9 cellular contexts compared by ENCODE assay signal in genomic region chr13:108895220-108895704, GRCh38.
DNase-seq lines count a peak whose midpoint lies in the region; ATAC-seq and TF ChIP-seq lines count a peak whose summit lies in the region.
"Had no signal": no experiment of that assay in that cellular context is flagged by ENCODE, and none has a peak within 500 bp of the region (broad histone marks: within the 10 kb centered on the region; RNA-seq: fewer than 3 reads in every experiment).

No MANE protein-coding gene starts in this region.

- H2AFZ ChIP-seq in IMR-90 (replicated peaks; ENCODE audit: low read length, poor library complexity), result no peak overlapping the region

- no peak overlapping the region for H3K23ac ChIP-seq in IMR-90 (ENCODE audit: low read depth, low read length)

- H3K4me3 ChIP-seq in IMR-90 (ENCODE audit: insufficient read depth, low read depth, low read length) (no peak overlapping the region), spleen (no peak overlapping the region)
- H3K4me3 ChIP-seq: BLaER1 had no signal

- dilution Hi-C loops in IMR-90 (cut with HindIII; ENCODE audit: low sequenced_read_pairs, unreplicated experiment), result no loop called here

- no peaks in the 10 kb centered on the region; the same call in 1 of the 2 replicates for H3K4me1 ChIP-seq in IMR-90 (ENCODE audit: control insufficient read depth, insufficient read depth, low read length)
- H3K4me1 ChIP-seq in spleen, result peaks cover 0 to 9% (median 2%) of the 10 kb centered on the region in 6 donors
- H3K4me1 ChIP-seq: BLaER1 had no signal

- no peaks in the 10 kb centered on the region for H3K79me1 ChIP-seq in IMR-90 (ENCODE audit: low read depth in 1 of 2, low read length in 2 of 2)

- no peak overlapping the region for H2BK120ac ChIP-seq in IMR-90 (ENCODE audit: low read depth, low read length)

- TF ChIP-seq RAD21 in IMR-90 (IDR thresholded peaks at IDR 0.05; ENCODE audit: low read length), result peak; percentile 63

- H3K9me3 ChIP-seq in IMR-90 (ENCODE audit: control insufficient read depth, insufficient read depth, low read length), result no peaks in the 10 kb centered on the region
- no peaks in the 10 kb centered on the region for H3K9me3 ChIP-seq in spleen
- H3K9me3 ChIP-seq: BLaER1 had no signal

- H4K20me1 ChIP-seq in IMR-90 (ENCODE audit: insufficient read depth, low read length), result no peaks in the 10 kb centered on the region
- H4K20me1 ChIP-seq: BLaER1 had no signal

- in situ Hi-C loops in IMR-90 (cut with MboI; ENCODE audit: low sequenced_read_pairs), result no loop called here

- H3K14ac ChIP-seq in IMR-90 (replicated peaks; ENCODE audit: low read depth, low read length), result no peak overlapping the region

- no peak overlapping the region for H2AK9ac ChIP-seq in IMR-90 (replicated peaks; ENCODE audit: low read depth, low read length, poor library complexity)

- H3K9ac ChIP-seq in IMR-90 (ENCODE audit: low read depth, low read length), result no peak overlapping the region
- H3K9ac ChIP-seq: BLaER1 had no signal

- H4K5ac ChIP-seq in IMR-90 (ENCODE audit: low read depth, low read length), result no peak overlapping the region

- no peak overlapping the region for H3K56ac ChIP-seq in IMR-90 (ENCODE audit: extremely low read depth, insufficient read depth, low read length)

- no peak overlapping the region for H4K91ac ChIP-seq in IMR-90 (ENCODE audit: insufficient read depth, low read depth, low read length)

- H3K9me1 ChIP-seq in IMR-90 (ENCODE audit: insufficient read depth, low read length), result no peaks in the 10 kb centered on the region

- no peak overlapping the region for H2BK15ac ChIP-seq in IMR-90 (ENCODE audit: low read depth, low read length)

- no peak overlapping the region for H2BK5ac ChIP-seq in IMR-90 (ENCODE audit: low read depth, low read length, poor library complexity, severe bottlenecking)

- TF ChIP-seq CTCF in IMR-90 (conservative IDR thresholded peaks at IDR 0.05; ENCODE audit: low read depth, low read length), result peak; percentile 68
- peak; percentile 61 for TF ChIP-seq CTCF in RWPE1 (conservative IDR thresholded peaks at IDR 0.05; ENCODE audit: low read depth)
- TF ChIP-seq CTCF in spleen (IDR thresholded peaks at IDR 0.05 in 8 of 11, conservative IDR thresholded peaks at IDR 0.05 in 3 of 11), result peak in 9 of 11 experiments; percentile 15 to 59 (median 47)

- ATAC-seq in IMR-90 (ENCODE audit: low read depth), result peak; percentile 67
- no peak for ATAC-seq in GM21786 (IDR thresholded peaks at IDR 0.05; ENCODE audit: unreplicated experiment)

- no CpG with 5 or more reads among the region's 5 CpGs for WGBS in IMR-90 (ENCODE audit: extremely low coverage in 2 of 2, insufficient read length in 1 of 2), 2 experiments
- 7 to 12% (median 10%) methylated on average over 5 of the region's 5 CpGs for WGBS in spleen, 5 donors

- no peak overlapping the region for H3K4me2 ChIP-seq in IMR-90 (ENCODE audit: low read depth, low read length)
- H3K4me2 ChIP-seq: BLaER1 had no signal

- intact Hi-C loops in IMR-90 (cut with micrococcal nuclease) (no loop called here), spleen (cut with DNase I; ENCODE audit: low total_unique reads) (loop anchor here (5.0 kb wide), 1 partner anchor 573 kb away; no protein-coding TSS in a partner anchor)

- H3K27ac ChIP-seq in IMR-90 (ENCODE audit: insufficient read depth, low read length) (no peak overlapping the region), RWPE1 (no peak overlapping the region), spleen (no peak overlapping the region)
- H3K27ac ChIP-seq: BLaER1 had no signal

- POLR2A ChIA-PET in IMR-90 (lab: Charles Lee; ENCODE audit: unreplicated experiment), result interaction anchor here (0.6 kb wide), 1 partner anchor 278 kb away, joined by 3 read pairs; no protein-coding TSS in a partner anchor
- POLR2A ChIA-PET in RWPE1 (lab: Yijun Ruan, JAX; ENCODE audit: low non-redundant PET), result no interaction called here

- H3K36me3 ChIP-seq in IMR-90 (ENCODE audit: control insufficient read depth, insufficient read depth, low read length) (no peaks in the 10 kb centered on the region), spleen (no peaks in the 10 kb centered on the region)
- H3K36me3 ChIP-seq: BLaER1 had no signal

- H2AK5ac ChIP-seq in IMR-90 (ENCODE audit: low read depth, low read length), result no peak overlapping the region

- H4K8ac ChIP-seq in IMR-90 (ENCODE audit: low read depth in 2 of 2, low read length in 2 of 2), result no peak overlapping the region

- TF ChIP-seq POLR2A in IMR-90 (IDR thresholded peaks at IDR 0.05; ENCODE audit: low read depth, low read length) (no peak), spleen (IDR thresholded peaks at IDR 0.05) (no peak)

- no TSS peak for BruUV-seq in IMR-90 (replicated peaks; lab: Mats Ljungman, UMichigan)

- CTCF ChIA-PET in IMR-90 (lab: Yijun Ruan, JAX), result interaction anchor here (0.7 to 1.6 kb wide), 8 partner anchors 32 to 553 kb away, joined by 3 to 12 read pairs (median 4); no protein-coding TSS in a partner anchor
- CTCF ChIA-PET in RWPE1 (lab: Yijun Ruan, JAX), result interaction anchor here (0.6 to 1.3 kb wide), 15 partner anchors 10 to 942 kb away, joined by 3 to 6 read pairs (median 3); no protein-coding TSS in a partner anchor

- no peak overlapping the region for H2BK20ac ChIP-seq in IMR-90 (ENCODE audit: low read depth, low read length)

- H3K27me3 ChIP-seq in IMR-90 (ENCODE audit: control insufficient read depth, insufficient read depth, low read length), result peaks cover 7% of the 10 kb centered on the region; the same call in 1 of the 2 replicates
- peaks cover 0 to 10% (median 0%) of the 10 kb centered on the region in 7 donors for H3K27me3 ChIP-seq in spleen (replicated peaks in 1 of 7)
- H3K27me3 ChIP-seq: BLaER1 had no signal

- H3K18ac ChIP-seq in IMR-90 (ENCODE audit: low read depth, low read length), result no peak overlapping the region

- DNase-seq in DMS53 (lab: John Stamatoyannopoulos, UW) (peak; percentile 58), DMS53 treated with DMSO at 0.1 percent for 48 hours (lab: John Stamatoyannopoulos, UW; ENCODE audit: unreplicated experiment) (no peak), IMR-90 (peak; percentile 69), RWPE1 (ENCODE audit: low spot score) (peak; percentile 42), fibroblast of gingiva (ENCODE audit: low read depth) (peak; percentile 17), spleen (no peak), epidermal melanocyte (ENCODE audit: insufficient read length, low spot score) (no peak)

- no peak overlapping the region for H3K4ac ChIP-seq in IMR-90 (ENCODE audit: low read depth, low read length)

TF ChIP-seq in IMR-90, 13 proteins besides CTCF, POLR2A, EP300 and RAD21:
- TF ChIP-seq SMC3 (IDR thresholded peaks at IDR 0.05; ENCODE audit: low read depth, low read length) (peak; percentile 32; the same call in 1 of the 2 replicates), NFE2L2 (IDR thresholded peaks at IDR 0.05; ENCODE audit: low read depth, low read length) (no peak), MAFK (IDR thresholded peaks at IDR 0.05; ENCODE audit: low read depth, low read length) (peak; percentile 34; the same call in 1 of the 2 replicates), FOS (IDR thresholded peaks at IDR 0.05; ENCODE audit: low read depth, low read length) (0 out of 2 replicates have a peak, but pooled peaks have one; percentile 13), ELK1 (IDR thresholded peaks at IDR 0.05; ENCODE audit: borderline replicate concordance, low read depth, low read length) (no peak)

Comparison
In these comparisons a context has a peak if more than half of its experiments do, and no peak if none do; other contexts are left out.
1. DNase-seq: peak in DMS53 (single experiment), IMR-90 (single experiment), RWPE1 (single experiment) and fibroblast of gingiva (single experiment); none in DMS53 treated with DMSO at 0.1 percent for 48 hours (single experiment), spleen (single experiment) and epidermal melanocyte (single experiment).
2. Peak in every context shown above with its lines, with median percentiles within 50 percentile points of each other: CTCF ChIP-seq.